Comparison of ENCODE assay signal across 17 cellular contexts in the genomic region with DNA sequence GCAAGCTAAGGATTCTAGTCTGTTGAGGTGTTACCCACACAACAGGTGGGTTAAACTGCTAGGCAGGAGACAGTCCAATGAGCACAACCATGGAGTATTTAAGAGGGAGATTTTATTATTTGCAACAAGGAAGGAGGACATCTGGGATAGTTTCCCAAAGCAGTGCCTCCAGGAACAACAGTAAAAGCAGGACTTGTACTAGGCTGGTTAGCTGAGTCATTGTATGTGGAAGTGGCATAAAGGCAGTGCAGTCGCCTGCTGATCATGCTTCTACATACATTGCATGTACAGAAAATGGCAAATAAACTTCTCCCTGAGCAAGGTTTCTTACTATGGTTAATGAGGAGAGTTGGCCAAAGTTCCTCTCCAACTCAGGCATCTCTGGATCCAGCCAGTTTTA. TPM values are rescaled to one million over a fixed set of nuclear protein-coding genes. Genes with fewer than 3 reads are reported as not detected.
"Had no signal": no experiment of that assay in that cellular context is flagged by ENCODE, and none has a peak within 500 bp of the region (broad histone marks: within the 10 kb centered on the region; RNA-seq: fewer than 3 reads in every experiment).

No MANE protein-coding gene starts in this region.

- H3K36me3 ChIP-seq: brain microvascular endothelial cell, neural progenitor cell, thoracic aorta had no signal

- H3K4me1 ChIP-seq: parathyroid adenoma had no signal

- H3K27me3 ChIP-seq: brain microvascular endothelial cell, neural progenitor cell had no signal

- DNase-seq: activated CD4-positive, alpha-beta T cell treated with anti-CD3 and anti-CD28 coated beads for 4 hours; activated CD8-positive, alpha-beta memory T cell treated with anti-CD3 and anti-CD28 coated beads, Interleukin-2, amount 50 U/mL, for 4 hours; activated CD8-positive, alpha-beta T cell treated with anti-CD3 and anti-CD28 coated beads, Interleukin-2, amount 10 ng/mL, durations not matched to agents 7 days and 5 days; activated effector memory CD4-positive, alpha-beta T cell treated with anti-CD3 and anti-CD28 coated beads, Interleukin-2, amount 50 U/mL, for 16 hours; activated T-cell treated with anti-CD3 and anti-CD28 coated beads, Interleukin-2, amount 50 U/mL, for 48 hours; brain microvascular endothelial cell; dermis blood vessel endothelial cell; head of caudate nucleus; kidney glomerular epithelial cell; stimulated activated CD4-positive, alpha-beta T cell treated with anti-CD3 and anti-CD28 coated beads, Interleukin-12 subunit alpha, Interleukin-12 subunit beta, amount 100 ng/mL, for 4 hours; stimulated activated CD4-positive, alpha-beta T cell treated with anti-CD3 and anti-CD28 coated beads, Interleukin-2, amount 100 ng/mL, for 24 hours; T-helper 17 cell had no signal

- ATAC-seq: activated CD8-positive, alpha-beta T cell treated with anti-CD3 and anti-CD28 coated beads, Interleukin-2, amount 10 ng/mL, durations not matched to agents 7 days and 5 days; T-helper 17 cell had no signal

- H3K79me2 ChIP-seq: parathyroid adenoma had no signal

- FAIRE-seq: frontal cortex had no signal

- H3K4me2 ChIP-seq: neural progenitor cell had no signal

- H3K9me3 ChIP-seq: thoracic aorta had no signal

- H2AFZ ChIP-seq: neural progenitor cell, parathyroid adenoma had no signal

- H3K27ac ChIP-seq: brain microvascular endothelial cell, epithelial cell of prostate, neural progenitor cell, parathyroid adenoma, thoracic aorta had no signal

- H3K4me3 ChIP-seq: neural progenitor cell, thoracic aorta had no signal

RNA-seq across cellular contexts. Expression of gene CYTIP, which starts 46.1 kb away (rescaled TPM):
- total RNA-seq: dermis blood vessel endothelial cell had no signal
